ENCODE assay signal across 27 cellular contexts in genomic region chr10:27861781-27862180, GRCh38.
"Had no signal": no experiment of that assay in that cellular context is flagged by ENCODE, and none has a peak within 500 bp of the region (broad histone marks: within the 10 kb centered on the region; RNA-seq: fewer than 3 reads in every experiment).

No MANE protein-coding gene starts in this region.

- H3K4me3 ChIP-seq: adrenal gland, body of pancreas, esophagus muscularis mucosa, gastrocnemius medialis, heart left ventricle had no signal

- H3K27me3 ChIP-seq: adrenal gland, body of pancreas, esophagus muscularis mucosa, gastrocnemius medialis, heart left ventricle had no signal

- H3K9me3 ChIP-seq: adrenal gland, body of pancreas, esophagus muscularis mucosa, gastrocnemius medialis, heart left ventricle had no signal

- ATAC-seq: activated CD8-positive, alpha-beta memory T cell treated with anti-CD3 and anti-CD28 coated beads, Interleukin-2, amount 10 ng/mL, durations not matched to agents 7 days and 5 days; activated CD8-positive, alpha-beta T cell treated with anti-CD3 and anti-CD28 coated beads, Interleukin-2, amount 10 ng/mL, durations not matched to agents 7 days and 5 days; activated naive CD8-positive, alpha-beta T cell treated with anti-CD3 and anti-CD28 coated beads, Interleukin-2, amount 50 U/mL, for 24 hours; body of pancreas; foreskin keratinocyte; gastrocnemius medialis; heart left ventricle; WTC11 had no signal

- H3K36me3 ChIP-seq: adrenal gland, esophagus muscularis mucosa, gastrocnemius medialis, heart left ventricle had no signal

- DNase-seq: activated CD4-positive, alpha-beta memory T cell treated with anti-CD3 and anti-CD28 coated beads for 36 hours; activated CD4-positive, alpha-beta T cell treated with anti-CD3 and anti-CD28 coated beads, Interleukin-2, amount 10 ng/mL, durations not matched to agents 24 days and 14 days; activated CD8-positive, alpha-beta memory T cell treated with anti-CD3 and anti-CD28 coated beads, Interleukin-2, amount 10 ng/mL, durations not matched to agents 7 days and 5 days; activated CD8-positive, alpha-beta memory T cell treated with anti-CD3 and anti-CD28 coated beads, Interleukin-2, amount 50 U/mL, for 4 hours; activated CD8-positive, alpha-beta T cell treated with anti-CD3 and anti-CD28 coated beads, Interleukin-2, amount 10 ng/mL, durations not matched to agents 7 days and 5 days; activated effector memory CD4-positive, alpha-beta T cell treated with anti-CD3 and anti-CD28 coated beads, Interleukin-2, amount 50 U/mL, for 16 hours; activated naive CD4-positive, alpha-beta T cell treated with anti-CD3 and anti-CD28 coated beads for 36 hours; activated naive CD8-positive, alpha-beta T cell treated with anti-CD3 and anti-CD28 coated beads for 36 hours; activated naive CD8-positive, alpha-beta T cell treated with anti-CD3 and anti-CD28 coated beads, Interleukin-2, amount 50 U/mL, for 24 hours; activated T-cell treated with anti-CD3 and anti-CD28 coated beads, Interleukin-2, amount 50 U/mL, for 1 hour; activated T-cell treated with anti-CD3 and anti-CD28 coated beads, Interleukin-2, amount 50 U/mL, for 48 hours; adrenal gland; amygdala; aorta; body of pancreas; caudate nucleus; cortex of kidney; effector memory CD4-positive, alpha-beta T cell; endodermal cell; erythroblast; foreskin keratinocyte; gastrocnemius medialis; glutamatergic neuron; heart left ventricle; T-helper 2 cell had no signal
